ENCODE assay signal across 8 cellular contexts in genomic region chr1:98051065-98051675, GRCh38.
A peak's percentile ranks its signal among the peaks of the same experiment; 100 is the strongest.
DNase-seq lines count a peak whose midpoint lies in the region; ATAC-seq lines count a peak whose summit lies in the region.

No MANE protein-coding gene starts in this region.

- no peak overlapping the region for H3K4me3 ChIP-seq in MG63
- no peak overlapping the region for H3K4me3 ChIP-seq in SJCRH30

- intact Hi-C loops in cardiac septum (cut with DNase I), result loop anchor here (5.0 to 10.0 kb wide), 2 partner anchors 386 to 914 kb away; no protein-coding TSS in a partner anchor

- H3K36me3 ChIP-seq in MG63, result no peaks in the 10 kb centered on the region
- no peaks in the 10 kb centered on the region for H3K36me3 ChIP-seq in SJCRH30

- peak; percentile 90 for DNase-seq in DMS53 (lab: John Stamatoyannopoulos, UW)
- DNase-seq in MG63, result peak; percentile 59
- peak; percentile 59 to 82 for DNase-seq in SJCRH30
- DNase-seq in activated naive CD8-positive, alpha-beta T cell treated with anti-CD3 and anti-CD28 coated beads for 36 hours, result peak; percentile 64
- DNase-seq in cardiac septum (ENCODE audit: low spot score), result peak; percentile 78
- peak; percentile 69 for DNase-seq in retina

- H3K4me1 Mint-ChIP-seq in activated naive CD8-positive, alpha-beta T cell treated with anti-CD3 and anti-CD28 coated beads for 36 hours, result peaks cover 26% of the 10 kb centered on the region

- no peak overlapping the region for H3K27ac Mint-ChIP-seq in activated naive CD8-positive, alpha-beta T cell treated with anti-CD3 and anti-CD28 coated beads for 36 hours

- H3K27me3 ChIP-seq in MG63, result no peaks in the 10 kb centered on the region
- no peaks in the 10 kb centered on the region for H3K27me3 ChIP-seq in SJCRH30

- no peak overlapping the region for H3K27ac ChIP-seq in SJCRH30

- H3K9me3 ChIP-seq in MG63 (no peaks in the 10 kb centered on the region), SJCRH30 (replicated peaks) (no peaks in the 10 kb centered on the region)

- no peaks in the 10 kb centered on the region for H3K36me3 Mint-ChIP-seq in activated naive CD8-positive, alpha-beta T cell treated with anti-CD3 and anti-CD28 coated beads for 36 hours

- H3K9me3 Mint-ChIP-seq in activated naive CD8-positive, alpha-beta T cell treated with anti-CD3 and anti-CD28 coated beads for 36 hours, result no peaks in the 10 kb centered on the region

- ATAC-seq in GM21528 (IDR thresholded peaks at IDR 0.05; ENCODE audit: low FRiP score, unreplicated experiment) (peak; percentile 37), HG03025 (IDR thresholded peaks at IDR 0.05; ENCODE audit: low FRiP score, unreplicated experiment) (no peak)

- H3K4me1 ChIP-seq in SJCRH30, result no peaks in the 10 kb centered on the region

- peaks cover 93% of the 10 kb centered on the region for H3K27me3 Mint-ChIP-seq in activated naive CD8-positive, alpha-beta T cell treated with anti-CD3 and anti-CD28 coated beads for 36 hours

- H3K4me3 Mint-ChIP-seq in activated naive CD8-positive, alpha-beta T cell treated with anti-CD3 and anti-CD28 coated beads for 36 hours, result no peak overlapping the region
